Comparison of ENCODE assay signal across 18 cellular contexts in the genomic region with DNA sequence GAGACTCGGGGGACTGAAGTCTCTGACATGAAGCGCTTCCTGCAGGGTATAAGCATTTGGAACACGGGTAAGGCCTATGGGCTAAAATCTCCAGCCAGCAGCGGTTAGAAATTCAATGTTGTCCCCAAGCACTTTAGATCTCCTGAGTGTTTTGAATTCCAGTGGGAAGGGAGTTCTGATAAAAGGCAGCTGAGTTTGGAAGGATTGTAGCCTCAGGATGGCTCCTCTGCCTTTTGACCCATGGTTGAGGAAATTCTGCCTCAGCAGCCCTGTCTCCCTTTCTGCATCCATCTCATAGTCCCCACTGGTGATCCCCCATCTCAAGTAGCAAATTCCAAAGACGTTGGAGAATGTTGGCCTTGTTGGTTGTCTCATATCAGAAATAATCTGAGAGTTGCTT. TPM values are rescaled to one million over a fixed set of nuclear protein-coding genes. Genes with fewer than 3 reads are reported as not detected.
DNase-seq lines count a peak whose midpoint lies in the region; ATAC-seq and TF ChIP-seq lines count a peak whose summit lies in the region.
"Had no signal": no experiment of that assay in that cellular context is flagged by ENCODE, and none has a peak within 500 bp of the region (broad histone marks: within the 10 kb centered on the region; RNA-seq: fewer than 3 reads in every experiment).

No MANE protein-coding gene starts in this region.

- H3K27me3 ChIP-seq in IMR-90 (ENCODE audit: control insufficient read depth, insufficient read depth, low read length) = no peaks in the 10 kb centered on the region
- H3K27me3 ChIP-seq in MM.1S (replicated peaks; ENCODE audit: insufficient read depth, low read length) = no peaks in the 10 kb centered on the region

- no peak for TF ChIP-seq POLR2A in IMR-90 (IDR thresholded peaks at IDR 0.05; ENCODE audit: low read depth, low read length)

- no peak overlapping the region for H3K4ac ChIP-seq in IMR-90 (ENCODE audit: low read depth, low read length)

- no peaks in the 10 kb centered on the region for H3K9me3 ChIP-seq in IMR-90 (ENCODE audit: control insufficient read depth, insufficient read depth, low read length)
- no peaks in the 10 kb centered on the region for H3K9me3 ChIP-seq in MM.1S (replicated peaks; ENCODE audit: insufficient read depth, low read length)

- H3F3A ChIP-seq in MM.1S (ENCODE audit: insufficient read depth, low read length) = no peaks in the 10 kb centered on the region

- H3K9ac ChIP-seq in IMR-90 (ENCODE audit: low read depth, low read length) (no peak overlapping the region), MM.1S (ENCODE audit: low read length) (no peak overlapping the region)

- no peak overlapping the region for H3K18ac ChIP-seq in IMR-90 (ENCODE audit: low read depth, low read length)

- peaks cover 16% of the 10 kb centered on the region for H3K4me1 ChIP-seq in IMR-90 (ENCODE audit: control insufficient read depth, insufficient read depth, low read length)
- no peaks in the 10 kb centered on the region; the same call in 1 of the 2 replicates for H3K4me1 ChIP-seq in MM.1S (ENCODE audit: low read length)

- H3K9me3 Mint-ChIP-seq in chondrocyte (ENCODE audit: low read depth) = no peaks in the 10 kb centered on the region
- no peaks in the 10 kb centered on the region for H3K9me3 Mint-ChIP-seq in progenitor cell of endocrine pancreas (ENCODE audit: low read depth)

- peaks cover 22% of the 10 kb centered on the region for H4K20me1 ChIP-seq in IMR-90 (ENCODE audit: insufficient read depth, low read length)
- no peaks in the 10 kb centered on the region for H4K20me1 ChIP-seq in MM.1S (ENCODE audit: insufficient read depth, low read length)

- H2AK5ac ChIP-seq in IMR-90 (ENCODE audit: low read depth, low read length) = no peak overlapping the region

- H3K14ac ChIP-seq in IMR-90 (replicated peaks; ENCODE audit: low read depth, low read length) = no peak overlapping the region

- ATAC-seq in IMR-90 (ENCODE audit: low read depth) (peak; percentile 15), left ventricle myocardium superior (peak; percentile 40)
- ATAC-seq: SK-N-SH treated with all-trans-retinoic acid at 6 μM for 48 hours had no signal

- H2BK15ac ChIP-seq in IMR-90 (ENCODE audit: low read depth, low read length) = no peak overlapping the region

- H3K9me1 ChIP-seq in IMR-90 (ENCODE audit: insufficient read depth, low read length) = peaks cover 11% of the 10 kb centered on the region

- no peak overlapping the region for H4K91ac ChIP-seq in IMR-90 (ENCODE audit: insufficient read depth, low read depth, low read length)

- no peak overlapping the region for H3K4me2 ChIP-seq in IMR-90 (ENCODE audit: low read depth, low read length)
- no peak overlapping the region for H3K4me2 ChIP-seq in MM.1S (ENCODE audit: low read depth, low read length)

- no peak overlapping the region for H2BK20ac ChIP-seq in IMR-90 (ENCODE audit: low read depth, low read length)

- intact Hi-C loops in IMR-90 (cut with micrococcal nuclease) = no loop called here
- intact Hi-C loops in left ventricle myocardium superior (cut with micrococcal nuclease) = no loop called here

- no peak overlapping the region for H2BK5ac ChIP-seq in IMR-90 (ENCODE audit: low read depth, low read length, poor library complexity, severe bottlenecking)

- DNase-seq in IMR-90 = no peak
- DNase-seq in chondrocyte (ENCODE audit: low spot score) = no peak
- DNase-seq in left ventricle myocardium superior = no peak
- DNase-seq in progenitor cell of endocrine pancreas (ENCODE audit: low spot score, unreplicated experiment) = no peak
- no peak for DNase-seq in MM.1S
- no peak for DNase-seq in SKM-1 treated with dmso at 0.1 percent for 144 hours (lab: John Stamatoyannopoulos, UW; ENCODE audit: unreplicated experiment)
- no peak for DNase-seq in COLO668 (lab: John Stamatoyannopoulos, UW; ENCODE audit: unreplicated experiment)
- DNase-seq: DND-41, H7, Kasumi-1, NCI-H1092 treated with DMSO at 0.1 percent for 48 hours, NCI-H2107, NCI-H510A, NCI-H774, OCI-M1, SIG-M5 had no signal

- H3K79me1 ChIP-seq in IMR-90 (ENCODE audit: low read depth in 1 of 2, low read length in 2 of 2) = peaks cover 9 to 58% of the 10 kb centered on the region in 2 experiments; a peak in 3 of 4 replicates

- H2AFZ ChIP-seq in IMR-90 (replicated peaks; ENCODE audit: low read length, poor library complexity) (no peak overlapping the region), MM.1S (ENCODE audit: low read length) (no peak overlapping the region)

- H4K5ac ChIP-seq in IMR-90 (ENCODE audit: low read depth, low read length) = no peak overlapping the region

- H2BK120ac ChIP-seq in IMR-90 (ENCODE audit: low read depth, low read length) = no peak overlapping the region

- dilution Hi-C loops in IMR-90 (cut with HindIII; ENCODE audit: low sequenced_read_pairs, unreplicated experiment) = no loop called here

- 75% methylated on average over 3 of the region's 5 CpGs; no CpG with 5 or more reads in 1 of the 2 experiments for WGBS in IMR-90 (ENCODE audit: extremely low coverage in 2 of 2, insufficient read length in 1 of 2), 2 experiments

- POLR2A ChIA-PET in IMR-90 (lab: Charles Lee; ENCODE audit: unreplicated experiment) = no interaction called here

- H3K27ac ChIP-seq in IMR-90 (ENCODE audit: insufficient read depth, low read length) = no peak overlapping the region; the same call in 1 of the 2 replicates
- H3K27ac ChIP-seq in MM.1S (ENCODE audit: low read length) = no peak overlapping the region
- H3K27ac ChIP-seq: C4-2B had no signal

- H3K36me3 ChIP-seq in IMR-90 (ENCODE audit: control insufficient read depth, insufficient read depth, low read length) = peaks cover 25% of the 10 kb centered on the region
- H3K36me3 ChIP-seq in MM.1S (replicated peaks; ENCODE audit: insufficient read depth, low read length) = no peaks in the 10 kb centered on the region

- no peak overlapping the region for H3K56ac ChIP-seq in IMR-90 (ENCODE audit: extremely low read depth, insufficient read depth, low read length)

- in situ Hi-C loops in IMR-90 (cut with MboI; ENCODE audit: low sequenced_read_pairs) = no loop called here

- H4K8ac ChIP-seq in IMR-90 (ENCODE audit: low read depth in 2 of 2, low read length in 2 of 2) = no peak overlapping the region

- no peaks in the 10 kb centered on the region for H3K79me2 ChIP-seq in MM.1S (ENCODE audit: low read length)

- BruUV-seq in IMR-90 (replicated peaks; lab: Mats Ljungman, UMichigan) = no TSS peak

- H3K27me3 Mint-ChIP-seq in chondrocyte (ENCODE audit: low read depth) (no peaks in the 10 kb centered on the region), progenitor cell of endocrine pancreas (no peaks in the 10 kb centered on the region)

- H3K27ac Mint-ChIP-seq in chondrocyte (ENCODE audit: unreplicated experiment) (peak overlapping the region; percentile 10), progenitor cell of endocrine pancreas (peak overlapping the region; percentile 70)

- H3K36me3 Mint-ChIP-seq in chondrocyte (ENCODE audit: low read depth) (peaks cover 17% of the 10 kb centered on the region), progenitor cell of endocrine pancreas (ENCODE audit: insufficient read depth) (peaks cover 4% of the 10 kb centered on the region)

- no peak overlapping the region for H3K4me3 ChIP-seq in IMR-90 (ENCODE audit: insufficient read depth, low read depth, low read length)
- no peak overlapping the region for H3K4me3 ChIP-seq in MM.1S (ENCODE audit: low read length)

- CTCF ChIA-PET in IMR-90 (lab: Yijun Ruan, JAX) = no interaction called here

- H3K23ac ChIP-seq in IMR-90 (ENCODE audit: low read depth, low read length) = no peak overlapping the region

- no peaks in the 10 kb centered on the region for H3K9me2 ChIP-seq in MM.1S (replicated peaks; ENCODE audit: insufficient read depth, low read length)

- no peak for TF ChIP-seq RAD21 in IMR-90 (IDR thresholded peaks at IDR 0.05; ENCODE audit: low read length)

- H3K4me3 Mint-ChIP-seq in chondrocyte (ENCODE audit: unreplicated experiment) (no peak overlapping the region), progenitor cell of endocrine pancreas (ENCODE audit: low read depth) (no peak overlapping the region)

- H3K4me1 Mint-ChIP-seq in chondrocyte (ENCODE audit: low read depth) = peaks cover 65% of the 10 kb centered on the region
- peaks cover 56% of the 10 kb centered on the region for H3K4me1 Mint-ChIP-seq in progenitor cell of endocrine pancreas (ENCODE audit: low read depth)

- no peak overlapping the region for H2AK9ac ChIP-seq in IMR-90 (replicated peaks; ENCODE audit: low read depth, low read length, poor library complexity)

- TF ChIP-seq CTCF in IMR-90 (conservative IDR thresholded peaks at IDR 0.05; ENCODE audit: low read depth, low read length) (no peak), chondrocyte (IDR thresholded peaks at IDR 0.05) (no peak), progenitor cell of endocrine pancreas (IDR thresholded peaks at IDR 0.05; ENCODE audit: unreplicated experiment) (no peak), MM.1S (IDR thresholded peaks at IDR 0.05; ENCODE audit: low read length) (no peak)

TF ChIP-seq in IMR-90, 13 proteins besides CTCF, POLR2A, EP300 and RAD21:
- no peak for TF ChIP-seq BHLHE40 (IDR thresholded peaks at IDR 0.05; ENCODE audit: low read depth, low read length)
- TF ChIP-seq MXI1 (IDR thresholded peaks at IDR 0.05; ENCODE audit: borderline replicate concordance, low read depth, low read length) = no peak
- no peak for TF ChIP-seq CEBPB (IDR thresholded peaks at IDR 0.05; ENCODE audit: low read depth, low read length)
- TF ChIP-seq CHD1 (IDR thresholded peaks at IDR 0.05; ENCODE audit: low read depth, low read length) = no peak
- TF ChIP-seq, protein P1, sequence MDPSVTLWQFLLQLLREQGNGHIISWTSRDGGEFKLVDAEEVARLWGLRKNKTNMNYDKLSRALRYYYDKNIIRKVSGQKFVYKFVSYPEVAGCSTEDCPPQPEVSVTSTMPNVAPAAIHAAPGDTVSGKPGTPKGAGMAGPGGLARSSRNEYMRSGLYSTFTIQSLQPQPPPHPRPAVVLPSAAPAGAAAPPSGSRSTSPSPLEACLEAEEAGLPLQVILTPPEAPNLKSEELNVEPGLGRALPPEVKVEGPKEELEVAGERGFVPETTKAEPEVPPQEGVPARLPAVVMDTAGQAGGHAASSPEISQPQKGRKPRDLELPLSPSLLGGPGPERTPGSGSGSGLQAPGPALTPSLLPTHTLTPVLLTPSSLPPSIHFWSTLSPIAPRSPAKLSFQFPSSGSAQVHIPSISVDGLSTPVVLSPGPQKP (IDR thresholded peaks at IDR 0.05; ENCODE audit: borderline replicate concordance, low read depth, low read length) = no peak

RNA-seq across cellular contexts. Expression of a gene that starts 24.2 kb away (rescaled TPM):
- total RNA-seq in IMR-90 (2012; rRNA removed) (22.6 and 35.8 TPM in 2 replicates), chondrocyte (78.4 to 106 TPM (median 79.0 TPM) in 3 replicates), left ventricle myocardium superior (10.5 TPM), progenitor cell of endocrine pancreas (54.4 and 57.6 TPM in 2 replicates)
- 18.6 and 21.5 TPM in 2 replicates for polyA plus RNA-seq in IMR-90 (2012; rRNA removed)
- polyA plus RNA-seq in IMR-90 (2012; cell fraction: cytosol; rRNA removed) = 4.9 TPM in 2 replicates
- 3.4 and 15.4 TPM in 2 replicates for polyA plus RNA-seq in IMR-90 (2012; cell fraction: nucleus; rRNA removed; ENCODE audit: low replicate concordance)
